In genomic region chr9:83920469-83920941, GRCh38 we compare ENCODE assay signal across 1 cellular context.
TF ChIP-seq lines count a peak whose summit lies in the region.

No MANE protein-coding gene starts in this region.

TF ChIP-seq in HepG2, 621 proteins besides CTCF, POLR2A, EP300 and RAD21 (continues in another document):
- no peak; the same call in 1 of the 2 replicates for TF ChIP-seq ZIK1 (CRISPR knock-in tag; IDR thresholded peaks at IDR 0.05; ENCODE audit: borderline replicate concordance, low read depth)
- no peak for TF ChIP-seq ATF7 (IDR thresholded peaks at IDR 0.05)
- TF ChIP-seq ATF7 (CRISPR knock-in tag; IDR thresholded peaks at IDR 0.05) = no peak
- no peak for TF ChIP-seq ZNF33B (CRISPR knock-in tag; IDR thresholded peaks at IDR 0.05)
- no peak for TF ChIP-seq ELF4 (CRISPR knock-in tag; IDR thresholded peaks at IDR 0.05; ENCODE audit: borderline replicate concordance)
- TF ChIP-seq ZNF280B (CRISPR knock-in tag; IDR thresholded peaks at IDR 0.05; ENCODE audit: borderline replicate concordance) = no peak
- TF ChIP-seq ZZZ3 (CRISPR knock-in tag; IDR thresholded peaks at IDR 0.05; ENCODE audit: borderline replicate concordance) = no peak
- TF ChIP-seq U2AF2 (IDR thresholded peaks at IDR 0.05; ENCODE audit: low read depth, low read length) = no peak
- TF ChIP-seq DRAP1 (CRISPR knock-in tag; IDR thresholded peaks at IDR 0.05) = peak; percentile 39; the same call in 1 of the 2 replicates
- no peak for TF ChIP-seq RBAK (CRISPR knock-in tag; IDR thresholded peaks at IDR 0.05)
- TF ChIP-seq ZNF382 (CRISPR knock-in tag; IDR thresholded peaks at IDR 0.05; ENCODE audit: borderline replicate concordance) = no peak
- TF ChIP-seq GATAD2A (CRISPR knock-in tag; IDR thresholded peaks at IDR 0.05) = peak; percentile 36; the same call in 1 of the 2 replicates
- no peak for TF ChIP-seq TEAD3 (CRISPR knock-in tag; optimal IDR thresholded peaks at IDR 0.05; ENCODE audit: borderline replicate concordance)
- TF ChIP-seq ZNF350 (CRISPR knock-in tag; IDR thresholded peaks at IDR 0.05; ENCODE audit: borderline replicate concordance, low read depth) = no peak
- TF ChIP-seq ZBTB33 (CRISPR knock-in tag; IDR thresholded peaks at IDR 0.05) = 0 out of 2 replicates have a peak, but pooled peaks have one; percentile 31
- no peak for TF ChIP-seq ZMAT5 (CRISPR knock-in tag; IDR thresholded peaks at IDR 0.05; ENCODE audit: borderline replicate concordance, low read depth)
- TF ChIP-seq ZNF34 (CRISPR knock-in tag; IDR thresholded peaks at IDR 0.05; ENCODE audit: borderline replicate concordance) = no peak
- no peak for TF ChIP-seq ZNF609 (CRISPR knock-in tag; IDR thresholded peaks at IDR 0.05; ENCODE audit: borderline replicate concordance)
- no peak for TF ChIP-seq KMT2A (CRISPR knock-in tag; IDR thresholded peaks at IDR 0.05)
- no peak for TF ChIP-seq ZSCAN20 (CRISPR knock-in tag; IDR thresholded peaks at IDR 0.05; ENCODE audit: borderline replicate concordance)
- TF ChIP-seq MTA3 (CRISPR knock-in tag; IDR thresholded peaks at IDR 0.05) = no peak
- TF ChIP-seq REST (IDR thresholded peaks at IDR 0.05; ENCODE audit: borderline replicate concordance in 1 of 2, low read depth in 1 of 2, low read length in 2 of 2) = no peak
- no peak for TF ChIP-seq REXO4 (CRISPR knock-in tag; IDR thresholded peaks at IDR 0.05; ENCODE audit: borderline replicate concordance)
- TF ChIP-seq GABPB1 (CRISPR knock-in tag; IDR thresholded peaks at IDR 0.05) = no peak
- no peak for TF ChIP-seq FOXC1 (CRISPR knock-in tag; IDR thresholded peaks at IDR 0.05; ENCODE audit: borderline replicate concordance)
- TF ChIP-seq NR1H2 (CRISPR knock-in tag; IDR thresholded peaks at IDR 0.05; ENCODE audit: borderline replicate concordance, low read depth) = no peak
- TF ChIP-seq SNAPC2 (CRISPR knock-in tag; IDR thresholded peaks at IDR 0.05) = peak; percentile 99
- no peak for TF ChIP-seq RNF2 (conservative IDR thresholded peaks at IDR 0.05; ENCODE audit: low read depth)
- no peak for TF ChIP-seq ZNF138 (CRISPR knock-in tag; IDR thresholded peaks at IDR 0.05; ENCODE audit: low read depth)
- TF ChIP-seq EED (CRISPR knock-in tag; IDR thresholded peaks at IDR 0.05) = no peak
- TF ChIP-seq MED8 (CRISPR knock-in tag; IDR thresholded peaks at IDR 0.05; ENCODE audit: insufficient replicate concordance) = peak; percentile 64
- TF ChIP-seq ZNF652 (CRISPR knock-in tag; IDR thresholded peaks at IDR 0.05; ENCODE audit: borderline replicate concordance, low read depth) = no peak
- TF ChIP-seq ZNF335 (CRISPR knock-in tag; IDR thresholded peaks at IDR 0.05) = 0 out of 2 replicates have a peak, but pooled peaks have one; percentile 27
- no peak for TF ChIP-seq GFI1 (CRISPR knock-in tag; IDR thresholded peaks at IDR 0.05; ENCODE audit: borderline replicate concordance)
- no peak for TF ChIP-seq NFE2 (CRISPR knock-in tag; IDR thresholded peaks at IDR 0.05)
- TF ChIP-seq FOXJ3 (CRISPR knock-in tag; IDR thresholded peaks at IDR 0.05; ENCODE audit: borderline replicate concordance) = peak; percentile 68; the same call in 1 of the 2 replicates
- no peak for TF ChIP-seq SYNCRIP (IDR thresholded peaks at IDR 0.05; ENCODE audit: insufficient read depth, low read depth, low read length)
- no peak for TF ChIP-seq ZNF318 (CRISPR knock-in tag; IDR thresholded peaks at IDR 0.05)
- TF ChIP-seq ZNF891 (CRISPR knock-in tag; IDR thresholded peaks at IDR 0.05) = no peak
- no peak for TF ChIP-seq CEBPB (IDR thresholded peaks at IDR 0.05; ENCODE audit: borderline replicate concordance, low read depth, low read length)
- TF ChIP-seq ATM (IDR thresholded peaks at IDR 0.05; ENCODE audit: borderline replicate concordance) = no peak
- TF ChIP-seq NONO (IDR thresholded peaks at IDR 0.05) = no peak
- no peak; the same call in 1 of the 2 replicates for TF ChIP-seq NONO (CRISPR knock-in tag; conservative IDR thresholded peaks at IDR 0.05)
- 0 out of 2 replicates have a peak, but pooled peaks have one; percentile 55 for TF ChIP-seq ZNF136 (CRISPR knock-in tag; IDR thresholded peaks at IDR 0.05; ENCODE audit: low read depth)
